ENCODE assay signal across 2 cellular contexts in the genomic region with DNA sequence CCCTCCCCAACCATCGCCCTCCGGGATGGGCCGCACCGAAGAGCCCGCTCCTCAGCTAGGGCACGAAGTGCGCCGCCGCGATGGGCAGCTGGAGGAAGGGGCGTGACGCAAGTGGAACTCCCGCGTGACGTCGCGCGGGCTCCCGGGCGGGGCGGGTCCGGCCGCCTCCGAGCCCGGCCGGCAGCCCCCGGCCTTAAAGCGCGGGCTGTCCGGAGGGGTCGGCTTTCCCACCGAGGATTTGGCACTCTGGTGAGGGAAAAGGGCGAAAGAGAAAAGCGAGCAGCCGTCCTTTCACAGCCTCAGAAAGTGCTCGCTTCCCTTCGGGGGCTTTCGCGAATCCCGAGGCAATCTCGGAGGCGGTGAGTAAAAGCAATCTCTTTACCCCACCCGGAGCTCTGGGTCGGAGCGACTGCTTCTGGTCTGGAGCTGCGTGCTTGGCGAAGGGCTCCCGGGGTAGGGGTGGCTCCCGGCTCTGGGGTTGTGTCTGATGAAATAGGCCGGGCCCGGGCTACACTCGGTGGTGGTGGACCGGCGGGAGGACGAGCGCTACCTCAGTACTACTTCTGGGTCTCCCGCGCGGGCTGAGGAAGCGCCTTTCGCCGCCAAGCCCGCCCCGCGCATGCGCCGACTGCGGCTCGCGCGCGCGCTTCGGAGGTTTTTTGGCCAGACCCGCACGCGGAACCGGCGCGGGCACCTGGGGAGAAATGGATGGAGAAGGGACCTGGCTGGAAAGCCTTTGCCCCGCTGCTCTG.
TF ChIP-seq lines count a peak whose summit lies in the region.

A gene (plus strand): TSS at position 123 of the 752 bp plus-strand sequence. CDS start 3,524 bp downstream, outside the sequence.

TF ChIP-seq in HEK293, 187 proteins besides CTCF, POLR2A, EP300 and RAD21 (continued from another document and continues in another):
- TF ChIP-seq ZNF23 (tag by site-specific recombination; IDR thresholded peaks at IDR 0.05; ENCODE audit: borderline replicate concordance), result no peak
- no peak for TF ChIP-seq ZNF37A (tag by site-specific recombination; IDR thresholded peaks at IDR 0.05)
- TF ChIP-seq, protein P1, sequence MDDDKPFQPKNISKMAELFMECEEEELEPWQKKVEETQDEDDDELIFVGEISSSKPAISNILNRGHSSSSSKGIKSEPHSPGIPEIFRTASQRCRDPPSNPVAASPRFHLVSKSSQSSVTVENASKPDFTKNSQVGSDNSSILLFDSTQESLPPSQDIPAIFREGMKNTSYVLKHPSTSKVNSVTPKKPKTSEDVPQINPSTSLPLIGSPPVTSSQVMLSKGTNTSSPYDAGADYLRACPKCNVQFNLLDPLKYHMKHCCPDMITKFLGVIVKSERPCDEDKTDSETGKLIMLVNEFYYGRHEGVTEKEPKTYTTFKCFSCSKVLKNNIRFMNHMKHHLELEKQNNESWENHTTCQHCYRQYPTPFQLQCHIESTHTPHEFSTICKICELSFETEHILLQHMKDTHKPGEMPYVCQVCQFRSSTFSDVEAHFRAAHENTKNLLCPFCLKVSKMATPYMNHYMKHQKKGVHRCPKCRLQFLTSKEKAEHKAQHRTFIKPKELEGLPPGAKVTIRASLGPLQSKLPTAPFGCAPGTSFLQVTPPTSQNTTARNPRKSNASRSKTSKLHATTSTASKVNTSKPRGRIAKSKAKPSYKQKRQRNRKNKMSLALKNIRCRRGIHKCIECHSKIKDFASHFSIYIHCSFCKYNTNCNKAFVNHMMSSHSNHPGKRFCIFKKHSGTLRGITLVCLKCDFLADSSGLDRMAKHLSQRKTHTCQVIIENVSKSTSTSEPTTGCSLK (tag by site-specific recombination; IDR thresholded peaks at IDR 0.05), result no peak
- no peak for TF ChIP-seq RBAK (tag by site-specific recombination; IDR thresholded peaks at IDR 0.05)
- TF ChIP-seq KLF9 (tag by site-specific recombination; IDR thresholded peaks at IDR 0.05; ENCODE audit: low read depth), result peak; percentile 89
- no peak for TF ChIP-seq SALL2 (tag by site-specific recombination; IDR thresholded peaks at IDR 0.05; ENCODE audit: borderline replicate concordance)
- no peak for TF ChIP-seq ZNF138 (tag by site-specific recombination; IDR thresholded peaks at IDR 0.05; ENCODE audit: borderline replicate concordance)
- no peak for TF ChIP-seq ZNF423 (tag by site-specific recombination; IDR thresholded peaks at IDR 0.05)
- no peak for TF ChIP-seq ZNF239 (tag by site-specific recombination; IDR thresholded peaks at IDR 0.05)
- TF ChIP-seq ZNF146 (tag by site-specific recombination; IDR thresholded peaks at IDR 0.05), result no peak
- TF ChIP-seq, protein P2, sequence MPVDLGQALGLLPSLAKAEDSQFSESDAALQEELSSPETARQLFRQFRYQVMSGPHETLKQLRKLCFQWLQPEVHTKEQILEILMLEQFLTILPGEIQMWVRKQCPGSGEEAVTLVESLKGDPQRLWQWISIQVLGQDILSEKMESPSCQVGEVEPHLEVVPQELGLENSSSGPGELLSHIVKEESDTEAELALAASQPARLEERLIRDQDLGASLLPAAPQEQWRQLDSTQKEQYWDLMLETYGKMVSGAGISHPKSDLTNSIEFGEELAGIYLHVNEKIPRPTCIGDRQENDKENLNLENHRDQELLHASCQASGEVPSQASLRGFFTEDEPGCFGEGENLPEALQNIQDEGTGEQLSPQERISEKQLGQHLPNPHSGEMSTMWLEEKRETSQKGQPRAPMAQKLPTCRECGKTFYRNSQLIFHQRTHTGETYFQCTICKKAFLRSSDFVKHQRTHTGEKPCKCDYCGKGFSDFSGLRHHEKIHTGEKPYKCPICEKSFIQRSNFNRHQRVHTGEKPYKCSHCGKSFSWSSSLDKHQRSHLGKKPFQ (tag by site-specific recombination; IDR thresholded peaks at IDR 0.05), result no peak
- TF ChIP-seq, protein P3, sequence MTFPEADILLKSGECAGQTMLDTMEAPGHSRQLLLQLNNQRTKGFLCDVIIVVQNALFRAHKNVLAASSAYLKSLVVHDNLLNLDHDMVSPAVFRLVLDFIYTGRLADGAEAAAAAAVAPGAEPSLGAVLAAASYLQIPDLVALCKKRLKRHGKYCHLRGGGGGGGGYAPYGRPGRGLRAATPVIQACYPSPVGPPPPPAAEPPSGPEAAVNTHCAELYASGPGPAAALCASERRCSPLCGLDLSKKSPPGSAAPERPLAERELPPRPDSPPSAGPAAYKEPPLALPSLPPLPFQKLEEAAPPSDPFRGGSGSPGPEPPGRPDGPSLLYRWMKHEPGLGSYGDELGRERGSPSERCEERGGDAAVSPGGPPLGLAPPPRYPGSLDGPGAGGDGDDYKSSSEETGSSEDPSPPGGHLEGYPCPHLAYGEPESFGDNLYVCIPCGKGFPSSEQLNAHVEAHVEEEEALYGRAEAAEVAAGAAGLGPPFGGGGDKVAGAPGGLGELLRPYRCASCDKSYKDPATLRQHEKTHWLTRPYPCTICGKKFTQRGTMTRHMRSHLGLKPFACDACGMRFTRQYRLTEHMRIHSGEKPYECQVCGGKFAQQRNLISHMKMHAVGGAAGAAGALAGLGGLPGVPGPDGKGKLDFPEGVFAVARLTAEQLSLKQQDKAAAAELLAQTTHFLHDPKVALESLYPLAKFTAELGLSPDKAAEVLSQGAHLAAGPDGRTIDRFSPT (tag by site-specific recombination; IDR thresholded peaks at IDR 0.05), result peak; percentile 63; the same call in 1 of the 2 replicates
- 0 out of 2 replicates have a peak, but pooled peaks have one; percentile 5 for TF ChIP-seq FEZF1 (tag by site-specific recombination; IDR thresholded peaks at IDR 0.05)
- no peak for TF ChIP-seq ZNF274 (IDR thresholded peaks at IDR 0.05; ENCODE audit: low read length)
- TF ChIP-seq ZNF274 (tag by site-specific recombination; IDR thresholded peaks at IDR 0.05; ENCODE audit: borderline replicate concordance), result no peak
- no peak for TF ChIP-seq ZNF548 (tag by site-specific recombination; IDR thresholded peaks at IDR 0.05)
- TF ChIP-seq, protein P4, sequence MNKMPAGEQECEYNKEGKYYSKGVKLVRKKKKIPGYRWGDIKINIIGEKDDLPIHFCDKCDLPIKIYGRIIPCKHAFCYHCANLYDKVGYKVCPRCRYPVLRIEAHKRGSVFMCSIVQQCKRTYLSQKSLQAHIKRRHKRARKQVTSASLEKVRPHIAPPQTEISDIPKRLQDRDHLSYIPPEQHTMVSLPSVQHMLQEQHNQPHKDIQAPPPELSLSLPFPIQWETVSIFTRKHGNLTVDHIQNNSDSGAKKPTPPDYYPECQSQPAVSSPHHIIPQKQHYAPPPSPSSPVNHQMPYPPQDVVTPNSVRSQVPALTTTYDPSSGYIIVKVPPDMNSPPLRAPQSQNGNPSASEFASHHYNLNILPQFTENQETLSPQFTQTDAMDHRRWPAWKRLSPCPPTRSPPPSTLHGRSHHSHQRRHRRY (tag by site-specific recombination; IDR thresholded peaks at IDR 0.05), result no peak
- TF ChIP-seq ZNF792 (tag by site-specific recombination; IDR thresholded peaks at IDR 0.05), result no peak
- no peak for TF ChIP-seq ZNF48 (tag by site-specific recombination; IDR thresholded peaks at IDR 0.05)
- TF ChIP-seq ZEB2 (tag by site-specific recombination; IDR thresholded peaks at IDR 0.05), result 0 out of 2 replicates have a peak, but pooled peaks have one; percentile 62
- TF ChIP-seq ZBTB7A (tag by site-specific recombination; IDR thresholded peaks at IDR 0.05; ENCODE audit: low read depth), result no peak; the same call in 1 of the 2 replicates
- TF ChIP-seq ZNF629 (tag by site-specific recombination; IDR thresholded peaks at IDR 0.05), result peak; percentile 96
- no peak for TF ChIP-seq ZNF132 (tag by site-specific recombination; IDR thresholded peaks at IDR 0.05; ENCODE audit: borderline replicate concordance)

TF ChIP-seq in SK-N-SH, 30 proteins besides CTCF, POLR2A, EP300 and RAD21 (continued from another document):
- TF ChIP-seq POLR2AphosphoS5 (IDR thresholded peaks at IDR 0.05; ENCODE audit: low read depth, low read length) (peak; percentile 54; the same call in 1 of the 2 replicates), FOXJ3 (CRISPR knock-in tag; IDR thresholded peaks at IDR 0.05) (no peak), YY1 (IDR thresholded peaks at IDR 0.05; ENCODE audit: low read depth) (no peak), SIN3A (IDR thresholded peaks at IDR 0.05; ENCODE audit: borderline replicate concordance, low read depth, low read length) (no peak; the same call in 1 of the 2 replicates), FOXM1 (IDR thresholded peaks at IDR 0.05; ENCODE audit: low read depth) (no peak), JUND (IDR thresholded peaks at IDR 0.05) (no peak), MXI1 (IDR thresholded peaks at IDR 0.05; ENCODE audit: low read depth, low read length) (peak; percentile 49; the same call in 1 of the 2 replicates), TAF1 (IDR thresholded peaks at IDR 0.05; ENCODE audit: borderline replicate concordance, low read depth, low read length) (peak; percentile 31; the same call in 1 of the 2 replicates), GABPA (IDR thresholded peaks at IDR 0.05; ENCODE audit: low read depth) (0 out of 2 replicates have a peak, but pooled peaks have one; percentile 5), FOSL2 (IDR thresholded peaks at IDR 0.05; ENCODE audit: borderline replicate concordance, low read depth) (no peak), ELF1 (IDR thresholded peaks at IDR 0.05) (peak; percentile 31; the same call in 1 of the 2 replicates), RCOR1 (IDR thresholded peaks at IDR 0.05; ENCODE audit: low read length) (peak; percentile 18; the same call in 1 of the 2 replicates), RXRA (IDR thresholded peaks at IDR 0.05; ENCODE audit: borderline replicate concordance, low read depth) (no peak), GATA2 (CRISPR knock-in tag; IDR thresholded peaks at IDR 0.05) (no peak), CHD2 (IDR thresholded peaks at IDR 0.05; ENCODE audit: low read length, partially characterized antibody) (peak; percentile 96), TEAD4 (IDR thresholded peaks at IDR 0.05; ENCODE audit: borderline replicate concordance, insufficient read depth) (no peak), NFIC (IDR thresholded peaks at IDR 0.05; ENCODE audit: borderline replicate concordance) (no peak), TCF12 (IDR thresholded peaks at IDR 0.05) (no peak), NRF1 (IDR thresholded peaks at IDR 0.05; ENCODE audit: low read depth, low read length) (peak; percentile 83)
- TF ChIP-seq, protein P5, sequence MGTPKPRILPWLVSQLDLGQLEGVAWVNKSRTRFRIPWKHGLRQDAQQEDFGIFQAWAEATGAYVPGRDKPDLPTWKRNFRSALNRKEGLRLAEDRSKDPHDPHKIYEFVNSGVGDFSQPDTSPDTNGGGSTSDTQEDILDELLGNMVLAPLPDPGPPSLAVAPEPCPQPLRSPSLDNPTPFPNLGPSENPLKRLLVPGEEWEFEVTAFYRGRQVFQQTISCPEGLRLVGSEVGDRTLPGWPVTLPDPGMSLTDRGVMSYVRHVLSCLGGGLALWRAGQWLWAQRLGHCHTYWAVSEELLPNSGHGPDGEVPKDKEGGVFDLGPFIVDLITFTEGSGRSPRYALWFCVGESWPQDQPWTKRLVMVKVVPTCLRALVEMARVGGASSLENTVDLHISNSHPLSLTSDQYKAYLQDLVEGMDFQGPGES (IDR thresholded peaks at IDR 0.05; ENCODE audit: low read depth, low read length), result no peak
- TF ChIP-seq, protein P6, sequence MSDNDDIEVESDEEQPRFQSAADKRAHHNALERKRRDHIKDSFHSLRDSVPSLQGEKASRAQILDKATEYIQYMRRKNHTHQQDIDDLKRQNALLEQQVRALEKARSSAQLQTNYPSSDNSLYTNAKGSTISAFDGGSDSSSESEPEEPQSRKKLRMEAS (IDR thresholded peaks at IDR 0.05; ENCODE audit: low read depth), result peak; percentile 64; the same call in 1 of the 2 replicates
- TF ChIP-seq, protein P7, sequence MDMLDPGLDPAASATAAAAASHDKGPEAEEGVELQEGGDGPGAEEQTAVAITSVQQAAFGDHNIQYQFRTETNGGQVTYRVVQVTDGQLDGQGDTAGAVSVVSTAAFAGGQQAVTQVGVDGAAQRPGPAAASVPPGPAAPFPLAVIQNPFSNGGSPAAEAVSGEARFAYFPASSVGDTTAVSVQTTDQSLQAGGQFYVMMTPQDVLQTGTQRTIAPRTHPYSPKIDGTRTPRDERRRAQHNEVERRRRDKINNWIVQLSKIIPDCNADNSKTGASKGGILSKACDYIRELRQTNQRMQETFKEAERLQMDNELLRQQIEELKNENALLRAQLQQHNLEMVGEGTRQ (IDR thresholded peaks at IDR 0.05; ENCODE audit: borderline replicate concordance, low read depth, low read length), result no peak
- TF ChIP-seq, protein P8, sequence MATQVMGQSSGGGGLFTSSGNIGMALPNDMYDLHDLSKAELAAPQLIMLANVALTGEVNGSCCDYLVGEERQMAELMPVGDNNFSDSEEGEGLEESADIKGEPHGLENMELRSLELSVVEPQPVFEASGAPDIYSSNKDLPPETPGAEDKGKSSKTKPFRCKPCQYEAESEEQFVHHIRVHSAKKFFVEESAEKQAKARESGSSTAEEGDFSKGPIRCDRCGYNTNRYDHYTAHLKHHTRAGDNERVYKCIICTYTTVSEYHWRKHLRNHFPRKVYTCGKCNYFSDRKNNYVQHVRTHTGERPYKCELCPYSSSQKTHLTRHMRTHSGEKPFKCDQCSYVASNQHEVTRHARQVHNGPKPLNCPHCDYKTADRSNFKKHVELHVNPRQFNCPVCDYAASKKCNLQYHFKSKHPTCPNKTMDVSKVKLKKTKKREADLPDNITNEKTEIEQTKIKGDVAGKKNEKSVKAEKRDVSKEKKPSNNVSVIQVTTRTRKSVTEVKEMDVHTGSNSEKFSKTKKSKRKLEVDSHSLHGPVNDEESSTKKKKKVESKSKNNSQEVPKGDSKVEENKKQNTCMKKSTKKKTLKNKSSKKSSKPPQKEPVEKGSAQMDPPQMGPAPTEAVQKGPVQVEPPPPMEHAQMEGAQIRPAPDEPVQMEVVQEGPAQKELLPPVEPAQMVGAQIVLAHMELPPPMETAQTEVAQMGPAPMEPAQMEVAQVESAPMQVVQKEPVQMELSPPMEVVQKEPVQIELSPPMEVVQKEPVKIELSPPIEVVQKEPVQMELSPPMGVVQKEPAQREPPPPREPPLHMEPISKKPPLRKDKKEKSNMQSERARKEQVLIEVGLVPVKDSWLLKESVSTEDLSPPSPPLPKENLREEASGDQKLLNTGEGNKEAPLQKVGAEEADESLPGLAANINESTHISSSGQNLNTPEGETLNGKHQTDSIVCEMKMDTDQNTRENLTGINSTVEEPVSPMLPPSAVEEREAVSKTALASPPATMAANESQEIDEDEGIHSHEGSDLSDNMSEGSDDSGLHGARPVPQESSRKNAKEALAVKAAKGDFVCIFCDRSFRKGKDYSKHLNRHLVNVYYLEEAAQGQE (IDR thresholded peaks at IDR 0.05; ENCODE audit: low read depth, low read length), result no peak
- TF ChIP-seq, protein P9, sequence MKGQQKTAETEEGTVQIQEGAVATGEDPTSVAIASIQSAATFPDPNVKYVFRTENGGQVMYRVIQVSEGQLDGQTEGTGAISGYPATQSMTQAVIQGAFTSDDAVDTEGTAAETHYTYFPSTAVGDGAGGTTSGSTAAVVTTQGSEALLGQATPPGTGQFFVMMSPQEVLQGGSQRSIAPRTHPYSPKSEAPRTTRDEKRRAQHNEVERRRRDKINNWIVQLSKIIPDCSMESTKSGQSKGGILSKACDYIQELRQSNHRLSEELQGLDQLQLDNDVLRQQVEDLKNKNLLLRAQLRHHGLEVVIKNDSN (IDR thresholded peaks at IDR 0.05; ENCODE audit: borderline replicate concordance, low read depth), result no peak
